Comparison of ENCODE assay signal across 35 cellular contexts in the genomic region with DNA sequence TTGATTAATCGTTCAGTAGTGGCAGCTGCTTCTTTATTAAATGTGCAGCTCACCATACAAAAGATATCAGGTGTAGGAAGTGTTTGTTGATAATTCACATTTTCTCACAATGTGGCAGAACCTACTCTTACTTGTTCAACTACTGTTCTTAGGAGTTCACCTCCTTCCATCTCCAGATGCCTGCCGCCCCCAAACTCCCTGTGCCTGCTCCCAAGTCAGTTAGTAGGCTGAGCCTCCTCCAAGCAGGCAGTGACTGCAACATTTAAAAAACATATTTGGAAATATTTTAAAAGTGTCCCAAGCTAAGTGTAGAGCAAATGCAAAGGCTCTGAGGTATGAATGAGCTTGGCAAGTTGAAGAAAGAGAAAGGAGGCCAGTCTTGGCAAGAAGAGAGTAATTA.
"Had no signal": no experiment of that assay in that cellular context is flagged by ENCODE, and none has a peak within 500 bp of the region (broad histone marks: within the 10 kb centered on the region; RNA-seq: fewer than 3 reads in every experiment).

No MANE protein-coding gene starts in this region.

- H3K4me3 ChIP-seq: adrenal gland, breast epithelium, cardiac muscle cell, coronary artery, dorsolateral prefrontal cortex, heart left ventricle had no signal

- DNase-seq: activated CD4-positive, alpha-beta memory T cell treated with anti-CD3 and anti-CD28 coated beads for 36 hours; activated CD4-positive, alpha-beta T cell treated with anti-CD3 and anti-CD28 coated beads for 36 hours; activated CD4-positive, alpha-beta T cell treated with anti-CD3 and anti-CD28 coated beads, Interleukin-2, amount 10 ng/mL, durations not matched to agents 24 days and 14 days; activated CD4-positive, CD25-positive, alpha-beta regulatory T cell; activated CD4-positive, CD25-positive, alpha-beta regulatory T cell treated with anti-CD3 and anti-CD28 coated beads, Interleukin-2, amount 50 U/mL, for 72 hours; activated CD8-positive, alpha-beta memory T cell treated with anti-CD3 and anti-CD28 coated beads, Interleukin-2, amount 10 ng/mL, durations not matched to agents 7 days and 5 days; activated CD8-positive, alpha-beta memory T cell treated with anti-CD3 and anti-CD28 coated beads, Interleukin-2, amount 50 U/mL, for 4 hours; activated CD8-positive, alpha-beta T cell treated with anti-CD3 and anti-CD28 coated beads, Interleukin-2, amount 10 ng/mL, durations not matched to agents 7 days and 5 days; activated effector memory CD4-positive, alpha-beta T cell treated with anti-CD3 and anti-CD28 coated beads, Interleukin-2, amount 50 U/mL, for 16 hours; activated naive CD4-positive, alpha-beta T cell treated with anti-CD3 and anti-CD28 coated beads for 36 hours; activated naive CD8-positive, alpha-beta T cell treated with anti-CD3 and anti-CD28 coated beads for 36 hours; activated naive CD8-positive, alpha-beta T cell treated with anti-CD3 and anti-CD28 coated beads, Interleukin-2, amount 50 U/mL, for 24 hours; activated T-cell treated with anti-CD3 and anti-CD28 coated beads, Interleukin-2, amount 50 U/mL, for 1 hour; activated T-cell treated with anti-CD3 and anti-CD28 coated beads, Interleukin-2, amount 50 U/mL, for 48 hours; adrenal gland; amygdala; aorta; central memory CD4-positive, alpha-beta T cell; effector memory CD4-positive, alpha-beta T cell; endodermal cell; foreskin fibroblast; heart left ventricle; T-helper 17 cell; T1000 had no signal

- H3K4me3 Mint-ChIP-seq: activated CD4-positive, alpha-beta memory T cell treated with anti-CD3 and anti-CD28 coated beads for 36 hours; activated CD4-positive, alpha-beta T cell treated with anti-CD3 and anti-CD28 coated beads for 36 hours; activated CD4-positive, alpha-beta T cell treated with anti-CD3 and anti-CD28 coated beads, Interleukin-2, amount 10 ng/mL, durations not matched to agents 24 days and 14 days; activated CD8-positive, alpha-beta memory T cell treated with anti-CD3 and anti-CD28 coated beads, Interleukin-2, amount 10 ng/mL, durations not matched to agents 7 days and 5 days; activated CD8-positive, alpha-beta T cell treated with anti-CD3 and anti-CD28 coated beads, Interleukin-2, amount 10 ng/mL, durations not matched to agents 7 days and 5 days; activated naive CD4-positive, alpha-beta T cell treated with anti-CD3 and anti-CD28 coated beads for 36 hours; activated naive CD4-positive, alpha-beta T cell treated with anti-CD3 and anti-CD28 coated beads, Interleukin-2, amount 50 U/mL, for 24 hours; activated naive CD8-positive, alpha-beta T cell treated with anti-CD3 and anti-CD28 coated beads for 36 hours; activated naive CD8-positive, alpha-beta T cell treated with anti-CD3 and anti-CD28 coated beads, Interleukin-2, amount 50 U/mL, for 24 hours; activated T-helper 1 cell treated with anti-CD3 and anti-CD28 coated beads, Interleukin-12 subunit alpha, Interleukin-12 subunit beta, Interleukin-2, Interleukin-4 antibody, amounts not matched to agents 30 ng/mL and 10 ng/mL and 1 ng/mL, durations not matched to agents 14 hours and 24 hours and 36 hours; brain; dendritic cell treated with granulocyte-macrophage colony-stimulating factor and Interleukin-4, amounts not matched to agents 40 ng/mL and 50 ng/mL, for 4 days; endodermal cell; T-helper 17 cell; T-helper 2 cell treated with Interferon-gamma antibody and Interleukin-4, amounts not matched to agents 5 μg/mL and 100 μg/mL, for 36 hours had no signal

- H3K27me3 Mint-ChIP-seq: activated CD4-positive, alpha-beta T cell treated with anti-CD3 and anti-CD28 coated beads for 36 hours; activated CD4-positive, alpha-beta T cell treated with anti-CD3 and anti-CD28 coated beads, Interleukin-2, amount 10 ng/mL, durations not matched to agents 24 days and 14 days; activated naive CD4-positive, alpha-beta T cell treated with anti-CD3 and anti-CD28 coated beads, Interleukin-2, amount 50 U/mL, for 24 hours; activated naive CD8-positive, alpha-beta T cell treated with anti-CD3 and anti-CD28 coated beads for 36 hours; activated naive CD8-positive, alpha-beta T cell treated with anti-CD3 and anti-CD28 coated beads, Interleukin-2, amount 50 U/mL, for 24 hours; brain; dendritic cell treated with granulocyte-macrophage colony-stimulating factor and Interleukin-4, amounts not matched to agents 40 ng/mL and 50 ng/mL, for 4 days had no signal

- H3K27ac Mint-ChIP-seq: activated CD4-positive, alpha-beta memory T cell treated with anti-CD3 and anti-CD28 coated beads for 36 hours; activated CD4-positive, alpha-beta T cell treated with anti-CD3 and anti-CD28 coated beads for 36 hours; activated CD4-positive, alpha-beta T cell treated with anti-CD3 and anti-CD28 coated beads, Interleukin-2, amount 10 ng/mL, durations not matched to agents 24 days and 14 days; activated CD8-positive, alpha-beta memory T cell treated with anti-CD3 and anti-CD28 coated beads, Interleukin-2, amount 10 ng/mL, durations not matched to agents 7 days and 5 days; activated CD8-positive, alpha-beta T cell treated with anti-CD3 and anti-CD28 coated beads, Interleukin-2, amount 10 ng/mL, durations not matched to agents 7 days and 5 days; activated naive CD4-positive, alpha-beta T cell treated with anti-CD3 and anti-CD28 coated beads for 36 hours; activated naive CD4-positive, alpha-beta T cell treated with anti-CD3 and anti-CD28 coated beads, Interleukin-2, amount 50 U/mL, for 24 hours; activated naive CD8-positive, alpha-beta T cell treated with anti-CD3 and anti-CD28 coated beads for 36 hours; activated naive CD8-positive, alpha-beta T cell treated with anti-CD3 and anti-CD28 coated beads, Interleukin-2, amount 50 U/mL, for 24 hours; activated T-helper 1 cell treated with anti-CD3 and anti-CD28 coated beads, Interleukin-12 subunit alpha, Interleukin-12 subunit beta, Interleukin-2, Interleukin-4 antibody, amounts not matched to agents 30 ng/mL and 10 ng/mL and 1 ng/mL, durations not matched to agents 14 hours and 24 hours and 36 hours; activated T-helper 2 cell treated with anti-CD3 and anti-CD28 coated beads, Interferon-gamma antibody, Interleukin-2, Interleukin-4, amounts not matched to agents 10 μg/mL and 5 μg/mL and 100 μg/mL, durations not matched to agents 14 hours and 24 hours and 36 hours; dendritic cell treated with granulocyte-macrophage colony-stimulating factor and Interleukin-4, amounts not matched to agents 40 ng/mL and 50 ng/mL, for 4 days; endodermal cell; T-helper 17 cell; T-helper 2 cell treated with Interferon-gamma antibody and Interleukin-4, amounts not matched to agents 5 μg/mL and 100 μg/mL, for 36 hours had no signal

- H3K27me3 ChIP-seq: adrenal gland, cardiac muscle cell, heart left ventricle had no signal

- H3K36me3 Mint-ChIP-seq: activated CD4-positive, alpha-beta memory T cell treated with anti-CD3 and anti-CD28 coated beads for 36 hours; activated CD8-positive, alpha-beta memory T cell treated with anti-CD3 and anti-CD28 coated beads, Interleukin-2, amount 10 ng/mL, durations not matched to agents 7 days and 5 days; activated naive CD4-positive, alpha-beta T cell treated with anti-CD3 and anti-CD28 coated beads, Interleukin-2, amount 50 U/mL, for 24 hours; brain had no signal

- H3K27ac ChIP-seq: adrenal gland, breast epithelium, cardiac muscle cell, coronary artery, dorsolateral prefrontal cortex, heart left ventricle had no signal

- H3K36me3 ChIP-seq: adrenal gland, breast epithelium, cardiac muscle cell, heart left ventricle had no signal

- FAIRE-seq: frontal cortex had no signal

- H3K9me3 Mint-ChIP-seq: activated CD4-positive, alpha-beta memory T cell treated with anti-CD3 and anti-CD28 coated beads for 36 hours; activated CD4-positive, alpha-beta T cell treated with anti-CD3 and anti-CD28 coated beads, Interleukin-2, amount 10 ng/mL, durations not matched to agents 24 days and 14 days; activated naive CD4-positive, alpha-beta T cell treated with anti-CD3 and anti-CD28 coated beads for 36 hours; activated naive CD4-positive, alpha-beta T cell treated with anti-CD3 and anti-CD28 coated beads, Interleukin-2, amount 50 U/mL, for 24 hours; activated naive CD8-positive, alpha-beta T cell treated with anti-CD3 and anti-CD28 coated beads, Interleukin-2, amount 50 U/mL, for 24 hours; activated T-helper 1 cell treated with anti-CD3 and anti-CD28 coated beads, Interleukin-12 subunit alpha, Interleukin-12 subunit beta, Interleukin-2, Interleukin-4 antibody, amounts not matched to agents 30 ng/mL and 10 ng/mL and 1 ng/mL, durations not matched to agents 14 hours and 24 hours and 36 hours; activated T-helper 2 cell treated with anti-CD3 and anti-CD28 coated beads, Interferon-gamma antibody, Interleukin-2, Interleukin-4, amounts not matched to agents 10 μg/mL and 5 μg/mL and 100 μg/mL, durations not matched to agents 14 hours and 24 hours and 36 hours; dendritic cell treated with granulocyte-macrophage colony-stimulating factor and Interleukin-4, amounts not matched to agents 40 ng/mL and 50 ng/mL, for 4 days; T-helper 2 cell treated with Interferon-gamma antibody and Interleukin-4, amounts not matched to agents 5 μg/mL and 100 μg/mL, for 36 hours had no signal

- H3K4me1 ChIP-seq: adrenal gland, breast epithelium, heart left ventricle had no signal

- H3K4me1 Mint-ChIP-seq: activated CD8-positive, alpha-beta memory T cell treated with anti-CD3 and anti-CD28 coated beads, Interleukin-2, amount 10 ng/mL, durations not matched to agents 7 days and 5 days; T-helper 17 cell had no signal

- H3K9me3 ChIP-seq: adrenal gland, breast epithelium, heart left ventricle had no signal
